In genomic region chr7:83921798-83922607, GRCh38 we compare ENCODE assay signal across 14 cellular contexts.
DNase-seq lines count a peak whose midpoint lies in the region; ATAC-seq and TF ChIP-seq lines count a peak whose summit lies in the region.
"Had no signal": no experiment of that assay in that cellular context is flagged by ENCODE, and none has a peak within 500 bp of the region (broad histone marks: within the 10 kb centered on the region; RNA-seq: fewer than 3 reads in every experiment).

No MANE protein-coding gene starts in this region.

- H3K4me3 ChIP-seq in hepatocyte (no peak overlapping the region), thyroid gland (replicated peaks in 1 of 3) (no peak overlapping the region)
- H3K4me3 ChIP-seq: BLaER1 treated with 17β-estradiol and CSF1 and Interleukin-3, amounts not matched to agents 10 nM and 100 nM had no signal

- no peaks in the 10 kb centered on the region for H4K20me1 ChIP-seq in hepatocyte (ENCODE audit: insufficient read depth, poor library complexity, severe bottlenecking)
- H4K20me1 ChIP-seq: BLaER1 treated with 17β-estradiol and CSF1 and Interleukin-3, amounts not matched to agents 10 nM and 100 nM had no signal

- H3K27ac ChIP-seq in hepatocyte (peak overlapping the region; percentile 57), thyroid gland (no peak overlapping the region)
- H3K27ac ChIP-seq: BLaER1 treated with 17β-estradiol and CSF1 and Interleukin-3, amounts not matched to agents 10 nM and 100 nM had no signal

- H3K9me3 Mint-ChIP-seq in activated T-helper 17 cell treated with anti-CD3 and anti-CD28 coated beads, Interleukin-2, amount 50 U/mL, for 72 hours: no peaks in the 10 kb centered on the region
- H3K9me3 Mint-ChIP-seq in stimulated activated effector memory CD8-positive, alpha-beta T cell treated with anti-CD3 and anti-CD28 coated beads, Interleukin-12 subunit alpha, Interleukin-12 subunit beta, amount 100 ng/mL, for 72 hours: peaks cover 11% of the 10 kb centered on the region

- no peaks in the 10 kb centered on the region for H3K36me3 Mint-ChIP-seq in activated T-helper 17 cell treated with anti-CD3 and anti-CD28 coated beads, Interleukin-2, amount 50 U/mL, for 72 hours (ENCODE audit: low read depth)
- no peaks in the 10 kb centered on the region for H3K36me3 Mint-ChIP-seq in stimulated activated effector memory CD8-positive, alpha-beta T cell treated with anti-CD3 and anti-CD28 coated beads, Interleukin-12 subunit alpha, Interleukin-12 subunit beta, amount 100 ng/mL, for 72 hours
- H3K36me3 Mint-ChIP-seq: activated naive CD8-positive, alpha-beta T cell had no signal

- no peak overlapping the region for H3K4me3 Mint-ChIP-seq in activated T-helper 17 cell treated with anti-CD3 and anti-CD28 coated beads, Interleukin-2, amount 50 U/mL, for 72 hours
- no peak overlapping the region for H3K4me3 Mint-ChIP-seq in stimulated activated effector memory CD8-positive, alpha-beta T cell treated with anti-CD3 and anti-CD28 coated beads, Interleukin-12 subunit alpha, Interleukin-12 subunit beta, amount 100 ng/mL, for 72 hours
- H3K4me3 Mint-ChIP-seq: activated naive CD8-positive, alpha-beta T cell had no signal

- H3K36me3 ChIP-seq in hepatocyte (replicated peaks; ENCODE audit: insufficient read depth, low read depth) (no peaks in the 10 kb centered on the region), thyroid gland (no peaks in the 10 kb centered on the region)
- H3K36me3 ChIP-seq: BLaER1 treated with 17β-estradiol and CSF1 and Interleukin-3, amounts not matched to agents 10 nM and 100 nM had no signal

- intact Hi-C loops in thyroid gland (cut with DNase I): no loop called here

- H3K27me3 ChIP-seq in hepatocyte (no peaks in the 10 kb centered on the region), thyroid gland (no peaks in the 10 kb centered on the region)
- H3K27me3 ChIP-seq: BLaER1 treated with 17β-estradiol and CSF1 and Interleukin-3, amounts not matched to agents 10 nM and 100 nM had no signal

- H3K4me2 ChIP-seq in hepatocyte: no peak overlapping the region
- H3K4me2 ChIP-seq: BLaER1 treated with 17β-estradiol and CSF1 and Interleukin-3, amounts not matched to agents 10 nM and 100 nM had no signal

- no peak for TF ChIP-seq POLR2A in thyroid gland (IDR thresholded peaks at IDR 0.05)

- H3K9me2 ChIP-seq in hepatocyte (replicated peaks; ENCODE audit: insufficient read depth): no peaks in the 10 kb centered on the region

- ATAC-seq in activated T-helper 17 cell treated with anti-CD3 and anti-CD28 coated beads, Interleukin-2, amount 50 U/mL, for 72 hours (replicated peaks): no peak
- ATAC-seq in stimulated activated effector memory CD8-positive, alpha-beta T cell treated with anti-CD3 and anti-CD28 coated beads, Interleukin-12 subunit alpha, Interleukin-12 subunit beta, amount 100 ng/mL, for 72 hours: no peak
- ATAC-seq: sciatic nerve had no signal

- H3K9me3 ChIP-seq in hepatocyte (ENCODE audit: low read depth) (no peaks in the 10 kb centered on the region), thyroid gland (no peaks in the 10 kb centered on the region)
- H3K9me3 ChIP-seq: BLaER1 treated with 17β-estradiol and CSF1 and Interleukin-3, amounts not matched to agents 10 nM and 100 nM had no signal

- 62% methylated on average over 4 of the region's 4 CpGs for WGBS in hepatocyte (ENCODE audit: low lambda C conversion rate, missing lambda C conversion rate)
- WGBS in thyroid gland, 2 donors: 60 to 61% methylated on average over 4 of the region's 4 CpGs

- H3K4me1 ChIP-seq in hepatocyte (ENCODE audit: insufficient read depth): peaks cover 7% of the 10 kb centered on the region
- H3K4me1 ChIP-seq in thyroid gland: no peaks in the 10 kb centered on the region
- H3K4me1 ChIP-seq: BLaER1 treated with 17β-estradiol and CSF1 and Interleukin-3, amounts not matched to agents 10 nM and 100 nM had no signal

- DNase-seq in COR-L47 (lab: John Stamatoyannopoulos, UW) (peak; percentile 38), M059J (ENCODE audit: low read depth) (peak; percentile 33), amniotic epithelial cell (ENCODE audit: low read depth) (peak; percentile 37), hepatocyte (ENCODE audit: low spot score) (peak; percentile 11), ecto neural progenitor cell (ENCODE audit: low spot score) (no peak), thyroid gland (no peak)
- no peak for DNase-seq in stimulated activated effector memory CD8-positive, alpha-beta T cell treated with anti-CD3 and anti-CD28 coated beads, Interleukin-12 subunit alpha, Interleukin-12 subunit beta, amount 100 ng/mL, for 72 hours (ENCODE audit: low spot score in 2 of 2)
- DNase-seq: effector memory CD4-positive, alpha-beta T cell; GOT3; NCI-H187 treated with DMSO at 0.1 percent for 48 hours had no signal

- no peaks in the 10 kb centered on the region for H3K27me3 Mint-ChIP-seq in activated T-helper 17 cell treated with anti-CD3 and anti-CD28 coated beads, Interleukin-2, amount 50 U/mL, for 72 hours

- no peaks in the 10 kb centered on the region for H3K4me1 Mint-ChIP-seq in activated T-helper 17 cell treated with anti-CD3 and anti-CD28 coated beads, Interleukin-2, amount 50 U/mL, for 72 hours
- H3K4me1 Mint-ChIP-seq in stimulated activated effector memory CD8-positive, alpha-beta T cell treated with anti-CD3 and anti-CD28 coated beads, Interleukin-12 subunit alpha, Interleukin-12 subunit beta, amount 100 ng/mL, for 72 hours: no peaks in the 10 kb centered on the region

- TF ChIP-seq CTCF in hepatocyte (IDR thresholded peaks at IDR 0.05; ENCODE audit: poor library complexity): no peak
- no peak for TF ChIP-seq CTCF in thyroid gland (IDR thresholded peaks at IDR 0.05)

- no peak overlapping the region for H3K27ac Mint-ChIP-seq in activated T-helper 17 cell treated with anti-CD3 and anti-CD28 coated beads, Interleukin-2, amount 50 U/mL, for 72 hours
- H3K27ac Mint-ChIP-seq in stimulated activated effector memory CD8-positive, alpha-beta T cell treated with anti-CD3 and anti-CD28 coated beads, Interleukin-12 subunit alpha, Interleukin-12 subunit beta, amount 100 ng/mL, for 72 hours: no peak overlapping the region
- H3K27ac Mint-ChIP-seq: activated naive CD8-positive, alpha-beta T cell had no signal

- no peak overlapping the region for H2AFZ ChIP-seq in hepatocyte

- no peaks in the 10 kb centered on the region for H3K79me2 ChIP-seq in hepatocyte

Comparison
In these comparisons a context has a peak if more than half of its experiments do, and no peak if none do; other contexts are left out.
1. DNase-seq: peak in COR-L47 (single experiment), M059J (single experiment), amniotic epithelial cell (single experiment) and hepatocyte (single experiment); none in ecto neural progenitor cell (single experiment), thyroid gland (0 of 2) and stimulated activated effector memory CD8-positive, alpha-beta T cell treated with anti-CD3 and anti-CD28 coated beads, Interleukin-12 subunit alpha, Interleukin-12 subunit beta, amount 100 ng/mL, for 72 hours (0 of 2).